ENCODE assay signal across 25 cellular contexts in the genomic region with DNA sequence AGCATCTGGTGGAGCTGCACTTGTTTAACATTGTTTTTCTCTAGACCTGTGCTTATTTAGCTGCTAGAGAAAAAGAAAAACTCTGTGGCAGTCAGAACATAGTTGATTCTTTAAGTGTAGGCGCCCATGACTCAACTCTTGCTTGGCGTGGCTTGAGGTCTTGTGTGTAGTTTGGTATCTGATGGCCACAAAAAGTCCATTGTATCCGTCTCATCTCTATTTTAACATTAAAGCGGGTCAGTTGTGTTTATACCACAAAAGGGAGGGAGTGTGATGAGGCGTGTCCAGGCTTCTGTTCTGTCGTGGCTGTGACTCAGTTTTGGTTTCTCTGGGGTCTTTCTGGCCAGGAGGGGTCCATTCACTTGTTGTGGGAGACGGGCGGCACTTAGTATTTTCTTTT. TPM values are rescaled to one million over a fixed set of nuclear protein-coding genes. Genes with fewer than 3 reads are reported as not detected.
DNase-seq lines count a peak whose midpoint lies in the region; ATAC-seq and TF ChIP-seq lines count a peak whose summit lies in the region.
"Had no signal": no experiment of that assay in that cellular context is flagged by ENCODE, and none has a peak within 500 bp of the region (broad histone marks: within the 10 kb centered on the region; RNA-seq: fewer than 3 reads in every experiment).

No MANE protein-coding gene starts in this region.

- no peak overlapping the region for H3K27ac Mint-ChIP-seq in activated T-helper 17 cell treated with anti-CD3 and anti-CD28 coated beads, Interleukin-2, amount 50 U/mL, for 72 hours
- no peak overlapping the region for H3K27ac Mint-ChIP-seq in naive thymus-derived CD4-positive, alpha-beta T cell
- H3K27ac Mint-ChIP-seq: CD4-positive, alpha-beta T cell; GM23338; neural progenitor cell had no signal

- H3K9me3 Mint-ChIP-seq in activated T-helper 17 cell treated with anti-CD3 and anti-CD28 coated beads, Interleukin-2, amount 50 U/mL, for 72 hours = no peaks in the 10 kb centered on the region
- H3K9me3 Mint-ChIP-seq in naive thymus-derived CD4-positive, alpha-beta T cell = no peaks in the 10 kb centered on the region
- H3K9me3 Mint-ChIP-seq: CD4-positive, alpha-beta T cell had no signal

- intact Hi-C loops in dorsolateral prefrontal cortex (cut with DNase I) = no loop called here
- intact Hi-C loops in naive thymus-derived CD4-positive, alpha-beta T cell (cut with micrococcal nuclease) = no loop called here

- H3K27ac ChIP-seq in dorsolateral prefrontal cortex (no peak overlapping the region), gastroesophageal sphincter (no peak overlapping the region)
- H3K27ac ChIP-seq in naive thymus-derived CD4-positive, alpha-beta T cell (ENCODE audit: low read depth, low read length) = no peak overlapping the region
- H3K27ac ChIP-seq: esophagus squamous epithelium, neural progenitor cell, Peyer's patch had no signal

- no peaks in the 10 kb centered on the region for H3K9me3 ChIP-seq in gastroesophageal sphincter
- no peaks in the 10 kb centered on the region for H3K9me3 ChIP-seq in naive thymus-derived CD4-positive, alpha-beta T cell (ENCODE audit: control insufficient read depth in 2 of 3, low read length in 3 of 3)
- H3K9me3 ChIP-seq: esophagus squamous epithelium, Peyer's patch had no signal

- 78 to 81% methylated on average over 6 to 7 of the region's 8 CpGs for WGBS in gastroesophageal sphincter (ENCODE audit: low coverage in 1 of 2), 2 donors

- DNase-seq in Daoy (ENCODE audit: low read depth) (peak; percentile 29), dorsolateral prefrontal cortex (no peak), NCI-H1694 (lab: John Stamatoyannopoulos, UW) (no peak)
- DNase-seq in naive thymus-derived CD4-positive, alpha-beta T cell = no peak
- DNase-seq: activated CD4-positive, alpha-beta T cell treated with anti-CD3 and anti-CD28 coated beads for 4 hours; activated gamma-delta T cell treated with Interleukin-2 at 50 U/mL for 16 hours; CD4-positive, alpha-beta T cell; effector CD4-positive, alpha-beta T cell; esophagus squamous epithelium; glutamatergic neuron; Kasumi-1; midbrain; NCI-H1105 treated with DMSO at 0.1 percent for 48 hours; NCI-H2171 treated with DMSO at 0.1 percent for 48 hours; NCI-H82; Peyer's patch had no signal

- CTCF ChIA-PET in naive thymus-derived CD4-positive, alpha-beta T cell (lab: Charles Lee) = interaction anchor here (0.6 kb wide), 1 partner anchor 1314 kb away, joined by 4 read pairs; no protein-coding TSS in a partner anchor

- TF ChIP-seq CTCF in dorsolateral prefrontal cortex (IDR thresholded peaks at IDR 0.05 in 54 of 56, conservative IDR thresholded peaks at IDR 0.05 in 2 of 56; ENCODE audit: low read depth in 1 of 56, partially characterized antibody in 56 of 56) = no peak
- TF ChIP-seq CTCF in gastroesophageal sphincter (IDR thresholded peaks at IDR 0.05) = no peak

- ATAC-seq in GM19372 (IDR thresholded peaks at IDR 0.05; ENCODE audit: low read depth, unreplicated experiment) (peak; percentile 71), HG02981 (IDR thresholded peaks at IDR 0.05; ENCODE audit: unreplicated experiment) (peak; percentile 73), gastroesophageal sphincter (no peak)
- peak; percentile 39 for ATAC-seq in activated T-helper 17 cell treated with anti-CD3 and anti-CD28 coated beads, Interleukin-2, amount 50 U/mL, for 72 hours (replicated peaks)
- ATAC-seq in naive thymus-derived CD4-positive, alpha-beta T cell = no peak
- ATAC-seq: GM23338, left lobe of liver had no signal

- no peaks in the 10 kb centered on the region for H3K4me1 ChIP-seq in gastroesophageal sphincter
- no peaks in the 10 kb centered on the region for H3K4me1 ChIP-seq in naive thymus-derived CD4-positive, alpha-beta T cell (ENCODE audit: control insufficient read depth in 2 of 2, insufficient read depth in 2 of 2, low read length in 2 of 2)
- H3K4me1 ChIP-seq: neural progenitor cell, Peyer's patch had no signal

- H3K36me3 Mint-ChIP-seq in activated T-helper 17 cell treated with anti-CD3 and anti-CD28 coated beads, Interleukin-2, amount 50 U/mL, for 72 hours (ENCODE audit: low read depth) = no peaks in the 10 kb centered on the region
- no peaks in the 10 kb centered on the region for H3K36me3 Mint-ChIP-seq in naive thymus-derived CD4-positive, alpha-beta T cell
- H3K36me3 Mint-ChIP-seq: neural progenitor cell had no signal

- TF ChIP-seq POLR2A in gastroesophageal sphincter (IDR thresholded peaks at IDR 0.05) = no peak

- H3K27me3 Mint-ChIP-seq in activated T-helper 17 cell treated with anti-CD3 and anti-CD28 coated beads, Interleukin-2, amount 50 U/mL, for 72 hours = peaks cover 27% of the 10 kb centered on the region
- peaks cover 0 to 23% (median 13%) of the 10 kb centered on the region in 5 donors for H3K27me3 Mint-ChIP-seq in naive thymus-derived CD4-positive, alpha-beta T cell

- H3K36me3 ChIP-seq in gastroesophageal sphincter = no peaks in the 10 kb centered on the region
- H3K36me3 ChIP-seq in naive thymus-derived CD4-positive, alpha-beta T cell (ENCODE audit: control insufficient read depth in 2 of 3, insufficient read depth in 3 of 3, low read length in 3 of 3) = no peaks in the 10 kb centered on the region
- H3K36me3 ChIP-seq: esophagus squamous epithelium, neural progenitor cell, Peyer's patch had no signal

- H3K4me1 Mint-ChIP-seq in activated T-helper 17 cell treated with anti-CD3 and anti-CD28 coated beads, Interleukin-2, amount 50 U/mL, for 72 hours = no peaks in the 10 kb centered on the region
- H3K4me1 Mint-ChIP-seq in naive thymus-derived CD4-positive, alpha-beta T cell = no peaks in the 10 kb centered on the region
- H3K4me1 Mint-ChIP-seq: GM23338, neural progenitor cell had no signal

- H3K4me3 Mint-ChIP-seq in activated T-helper 17 cell treated with anti-CD3 and anti-CD28 coated beads, Interleukin-2, amount 50 U/mL, for 72 hours = no peak overlapping the region
- no peak overlapping the region for H3K4me3 Mint-ChIP-seq in naive thymus-derived CD4-positive, alpha-beta T cell
- H3K4me3 Mint-ChIP-seq: CD4-positive, alpha-beta T cell; GM23338; neural progenitor cell had no signal

- H3K27me3 ChIP-seq in dorsolateral prefrontal cortex (peaks cover 0 to 2% (median 0%) of the 10 kb centered on the region in 45 donors), gastroesophageal sphincter (peaks cover 12% of the 10 kb centered on the region)
- H3K27me3 ChIP-seq in naive thymus-derived CD4-positive, alpha-beta T cell (ENCODE audit: control insufficient read depth in 2 of 2, insufficient read depth in 2 of 2, low read length in 2 of 2) = no peaks in the 10 kb centered on the region
- H3K27me3 ChIP-seq: esophagus squamous epithelium, neural progenitor cell, Peyer's patch had no signal

- H3K4me3 ChIP-seq in dorsolateral prefrontal cortex = no peak overlapping the region
- no peak overlapping the region for H3K4me3 ChIP-seq in gastroesophageal sphincter
- H3K4me3 ChIP-seq in naive thymus-derived CD4-positive, alpha-beta T cell (ENCODE audit: low read length) = no peak overlapping the region
- H3K4me3 ChIP-seq: esophagus squamous epithelium, GM23338, neural progenitor cell, Peyer's patch had no signal

- POLR2A ChIA-PET in naive thymus-derived CD4-positive, alpha-beta T cell (lab: Charles Lee) = no interaction called here

- TF ChIP-seq EP300 in gastroesophageal sphincter (IDR thresholded peaks at IDR 0.05) = no peak

RNA-seq across cellular contexts. Expression of a gene that starts 24.2 kb away (rescaled TPM):
- total RNA-seq in Daoy (2014; rRNA removed; shearing (Covaris generic)) = 15.1 and 15.4 TPM in 2 replicates
- total RNA-seq in activated T-helper 17 cell treated with anti-CD3 and anti-CD28 coated beads, Interleukin-2, amount 50 U/mL, for 72 hours = under 1 TPM in 1 of 2 donors, not detected in 1; 0.42 TPM
- not detected for total RNA-seq in dorsolateral prefrontal cortex
- total RNA-seq in gastroesophageal sphincter = not detected
- total RNA-seq in naive thymus-derived CD4-positive, alpha-beta T cell = not detected
- polyA plus RNA-seq in naive thymus-derived CD4-positive, alpha-beta T cell = not detected
- total RNA-seq: A673; CD4-positive, alpha-beta T cell; pulmonary artery endothelial cell had no signal
- polyA plus RNA-seq: GM23338 had no signal

RNA-seq across cellular contexts. Expression of a gene that starts 26.6 kb away (rescaled TPM):
- total RNA-seq in Daoy (2014; rRNA removed; shearing (Covaris generic)) = 21.2 and 22.1 TPM in 2 replicates
- total RNA-seq in activated T-helper 17 cell treated with anti-CD3 and anti-CD28 coated beads, Interleukin-2, amount 50 U/mL, for 72 hours = 10 to 100 TPM; 11.3 to 13.5 TPM
- total RNA-seq in dorsolateral prefrontal cortex (10 to 100 TPM; 26.9 to 83.4 (median 49.3) TPM), gastroesophageal sphincter (10 to 100 TPM; 13.5 to 52.6 (median 18.2) TPM)
- total RNA-seq in naive thymus-derived CD4-positive, alpha-beta T cell = 10 to 100 TPM; 14.4 to 24.3 (median 20.8) TPM
- 1 to 10 TPM; 3.9 to 8.1 TPM for polyA plus RNA-seq in naive thymus-derived CD4-positive, alpha-beta T cell

RNA-seq across cellular contexts. Expression of a gene that starts 43.0 kb away (rescaled TPM):
- 8.2 and 13.4 TPM in 2 replicates for total RNA-seq in Daoy (2014; rRNA removed; shearing (Covaris generic))
- under 1 TPM in 1 of 2 donors, not detected in 1; 0.16 TPM for total RNA-seq in activated T-helper 17 cell treated with anti-CD3 and anti-CD28 coated beads, Interleukin-2, amount 50 U/mL, for 72 hours
- total RNA-seq in dorsolateral prefrontal cortex (not detected), gastroesophageal sphincter (1 to 10 TPM in 1 of 4 donors, under 1 TPM in 1, not detected in 2; 0.16 to 1.0 TPM)
- not detected for total RNA-seq in naive thymus-derived CD4-positive, alpha-beta T cell
- polyA plus RNA-seq in naive thymus-derived CD4-positive, alpha-beta T cell = not detected
- total RNA-seq: A673; CD4-positive, alpha-beta T cell; GM23338; pulmonary artery endothelial cell had no signal
- polyA plus RNA-seq: GM23338 had no signal

Comparison
In these comparisons a context has a peak if more than half of its experiments do, and no peak if none do; other contexts are left out.
1. ATAC-seq: peak in GM19372 (single experiment), HG02981 (single experiment) and activated T-helper 17 cell treated with anti-CD3 and anti-CD28 coated beads, Interleukin-2, amount 50 U/mL, for 72 hours (single experiment); none in gastroesophageal sphincter (single experiment) and naive thymus-derived CD4-positive, alpha-beta T cell (single experiment).
2. RNA of a gene that starts 24.2 kb away (total RNA-seq): 15.1 to 15.4 TPM in Daoy; 0.42 TPM in activated T-helper 17 cell treated with anti-CD3 and anti-CD28 coated beads, Interleukin-2, amount 50 U/mL, for 72 hours, not detected in dorsolateral prefrontal cortex, not detected in gastroesophageal sphincter and not detected in naive thymus-derived CD4-positive, alpha-beta T cell; every median in the first group is over 10 times any median in the second.